1 cellular context compared by ENCODE assay signal in the genomic region with DNA sequence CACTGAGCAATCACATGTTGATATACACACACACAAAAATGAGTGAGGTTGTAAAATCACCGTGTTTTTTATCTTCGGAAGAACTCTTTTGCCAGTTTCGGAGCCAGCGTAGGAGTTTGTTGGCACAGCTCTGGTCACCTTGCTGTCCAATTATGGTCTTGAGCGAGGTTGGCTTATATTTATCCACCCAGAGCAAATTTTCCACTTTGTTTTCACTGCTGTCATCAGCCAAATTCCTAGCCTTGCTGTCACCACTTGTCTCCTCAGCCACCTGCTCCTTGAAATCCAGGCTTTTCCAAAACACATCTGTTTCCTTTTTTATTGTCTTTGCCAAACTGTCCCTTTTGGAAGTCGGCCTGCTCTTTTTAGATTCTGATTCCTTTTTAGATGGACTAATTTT.
TF ChIP-seq lines count a peak whose summit lies in the region.

No MANE protein-coding gene starts in this region.

TF ChIP-seq in GM23338, 12 proteins besides CTCF, POLR2A, EP300 and RAD21 (continued from another document):
- TF ChIP-seq, protein P1, sequence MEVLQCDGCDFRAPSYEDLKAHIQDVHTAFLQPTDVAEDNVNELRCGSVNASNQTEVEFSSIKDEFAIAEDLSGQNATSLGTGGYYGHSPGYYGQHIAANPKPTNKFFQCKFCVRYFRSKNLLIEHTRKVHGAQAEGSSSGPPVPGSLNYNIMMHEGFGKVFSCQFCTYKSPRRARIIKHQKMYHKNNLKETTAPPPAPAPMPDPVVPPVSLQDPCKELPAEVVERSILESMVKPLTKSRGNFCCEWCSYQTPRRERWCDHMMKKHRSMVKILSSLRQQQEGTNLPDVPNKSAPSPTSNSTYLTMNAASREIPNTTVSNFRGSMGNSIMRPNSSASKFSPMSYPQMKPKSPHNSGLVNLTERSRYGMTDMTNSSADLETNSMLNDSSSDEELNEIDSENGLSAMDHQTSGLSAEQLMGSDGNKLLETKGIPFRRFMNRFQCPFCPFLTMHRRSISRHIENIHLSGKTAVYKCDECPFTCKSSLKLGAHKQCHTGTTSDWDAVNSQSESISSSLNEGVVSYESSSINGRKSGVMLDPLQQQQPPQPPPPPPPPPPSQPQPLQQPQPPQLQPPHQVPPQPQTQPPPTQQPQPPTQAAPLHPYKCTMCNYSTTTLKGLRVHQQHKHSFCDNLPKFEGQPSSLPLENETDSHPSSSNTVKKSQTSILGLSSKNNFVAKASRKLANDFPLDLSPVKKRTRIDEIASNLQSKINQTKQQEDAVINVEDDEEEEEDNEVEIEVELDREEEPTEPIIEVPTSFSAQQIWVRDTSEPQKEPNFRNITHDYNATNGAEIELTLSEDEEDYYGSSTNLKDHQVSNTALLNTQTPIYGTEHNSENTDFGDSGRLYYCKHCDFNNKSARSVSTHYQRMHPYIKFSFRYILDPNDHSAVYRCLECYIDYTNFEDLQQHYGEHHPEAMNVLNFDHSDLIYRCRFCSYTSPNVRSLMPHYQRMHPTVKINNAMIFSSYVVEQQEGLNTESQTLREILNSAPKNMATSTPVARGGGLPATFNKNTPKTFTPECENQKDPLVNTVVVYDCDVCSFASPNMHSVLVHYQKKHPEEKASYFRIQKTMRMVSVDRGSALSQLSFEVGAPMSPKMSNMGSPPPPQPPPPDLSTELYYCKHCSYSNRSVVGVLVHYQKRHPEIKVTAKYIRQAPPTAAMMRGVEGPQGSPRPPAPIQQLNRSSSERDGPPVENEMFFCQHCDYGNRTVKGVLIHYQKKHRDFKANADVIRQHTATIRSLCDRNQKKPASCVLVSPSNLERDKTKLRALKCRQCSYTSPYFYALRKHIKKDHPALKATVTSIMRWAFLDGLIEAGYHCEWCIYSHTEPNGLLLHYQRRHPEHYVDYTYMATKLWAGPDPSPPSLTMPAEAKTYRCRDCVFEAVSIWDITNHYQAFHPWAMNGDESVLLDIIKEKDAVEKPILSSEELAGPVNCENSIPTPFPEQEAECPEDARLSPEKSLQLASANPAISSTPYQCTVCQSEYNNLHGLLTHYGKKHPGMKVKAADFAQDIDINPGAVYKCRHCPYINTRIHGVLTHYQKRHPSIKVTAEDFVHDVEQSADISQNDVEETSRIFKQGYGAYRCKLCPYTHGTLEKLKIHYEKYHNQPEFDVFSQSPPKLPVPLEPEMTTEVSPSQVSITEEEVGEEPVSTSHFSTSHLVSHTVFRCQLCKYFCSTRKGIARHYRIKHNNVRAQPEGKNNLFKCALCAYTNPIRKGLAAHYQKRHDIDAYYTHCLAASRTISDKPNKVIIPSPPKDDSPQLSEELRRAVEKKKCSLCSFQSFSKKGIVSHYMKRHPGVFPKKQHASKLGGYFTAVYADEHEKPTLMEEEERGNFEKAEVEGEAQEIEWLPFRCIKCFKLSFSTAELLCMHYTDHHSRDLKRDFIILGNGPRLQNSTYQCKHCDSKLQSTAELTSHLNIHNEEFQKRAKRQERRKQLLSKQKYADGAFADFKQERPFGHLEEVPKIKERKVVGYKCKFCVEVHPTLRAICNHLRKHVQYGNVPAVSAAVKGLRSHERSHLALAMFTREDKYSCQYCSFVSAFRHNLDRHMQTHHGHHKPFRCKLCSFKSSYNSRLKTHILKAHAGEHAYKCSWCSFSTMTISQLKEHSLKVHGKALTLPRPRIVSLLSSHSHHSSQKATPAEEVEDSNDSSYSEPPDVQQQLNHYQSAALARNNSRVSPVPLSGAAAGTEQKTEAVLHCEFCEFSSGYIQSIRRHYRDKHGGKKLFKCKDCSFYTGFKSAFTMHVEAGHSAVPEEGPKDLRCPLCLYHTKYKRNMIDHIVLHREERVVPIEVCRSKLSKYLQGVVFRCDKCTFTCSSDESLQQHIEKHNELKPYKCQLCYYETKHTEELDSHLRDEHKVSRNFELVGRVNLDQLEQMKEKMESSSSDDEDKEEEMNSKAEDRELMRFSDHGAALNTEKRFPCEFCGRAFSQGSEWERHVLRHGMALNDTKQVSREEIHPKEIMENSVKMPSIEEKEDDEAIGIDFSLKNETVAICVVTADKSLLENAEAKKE (CRISPR knock-in tag; IDR thresholded peaks at IDR 0.05) = no peak
- TF ChIP-seq NANOG (IDR thresholded peaks at IDR 0.05; ENCODE audit: borderline replicate concordance) = no peak
- TF ChIP-seq STAT1 (IDR thresholded peaks at IDR 0.05; ENCODE audit: unreplicated experiment) = no peak
- TF ChIP-seq, protein P2, sequence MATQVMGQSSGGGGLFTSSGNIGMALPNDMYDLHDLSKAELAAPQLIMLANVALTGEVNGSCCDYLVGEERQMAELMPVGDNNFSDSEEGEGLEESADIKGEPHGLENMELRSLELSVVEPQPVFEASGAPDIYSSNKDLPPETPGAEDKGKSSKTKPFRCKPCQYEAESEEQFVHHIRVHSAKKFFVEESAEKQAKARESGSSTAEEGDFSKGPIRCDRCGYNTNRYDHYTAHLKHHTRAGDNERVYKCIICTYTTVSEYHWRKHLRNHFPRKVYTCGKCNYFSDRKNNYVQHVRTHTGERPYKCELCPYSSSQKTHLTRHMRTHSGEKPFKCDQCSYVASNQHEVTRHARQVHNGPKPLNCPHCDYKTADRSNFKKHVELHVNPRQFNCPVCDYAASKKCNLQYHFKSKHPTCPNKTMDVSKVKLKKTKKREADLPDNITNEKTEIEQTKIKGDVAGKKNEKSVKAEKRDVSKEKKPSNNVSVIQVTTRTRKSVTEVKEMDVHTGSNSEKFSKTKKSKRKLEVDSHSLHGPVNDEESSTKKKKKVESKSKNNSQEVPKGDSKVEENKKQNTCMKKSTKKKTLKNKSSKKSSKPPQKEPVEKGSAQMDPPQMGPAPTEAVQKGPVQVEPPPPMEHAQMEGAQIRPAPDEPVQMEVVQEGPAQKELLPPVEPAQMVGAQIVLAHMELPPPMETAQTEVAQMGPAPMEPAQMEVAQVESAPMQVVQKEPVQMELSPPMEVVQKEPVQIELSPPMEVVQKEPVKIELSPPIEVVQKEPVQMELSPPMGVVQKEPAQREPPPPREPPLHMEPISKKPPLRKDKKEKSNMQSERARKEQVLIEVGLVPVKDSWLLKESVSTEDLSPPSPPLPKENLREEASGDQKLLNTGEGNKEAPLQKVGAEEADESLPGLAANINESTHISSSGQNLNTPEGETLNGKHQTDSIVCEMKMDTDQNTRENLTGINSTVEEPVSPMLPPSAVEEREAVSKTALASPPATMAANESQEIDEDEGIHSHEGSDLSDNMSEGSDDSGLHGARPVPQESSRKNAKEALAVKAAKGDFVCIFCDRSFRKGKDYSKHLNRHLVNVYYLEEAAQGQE (IDR thresholded peaks at IDR 0.05; ENCODE audit: unreplicated experiment) = no peak
- no peak for TF ChIP-seq CREB1 (CRISPR knock-in tag; IDR thresholded peaks at IDR 0.05; ENCODE audit: low read depth)
- TF ChIP-seq EZH2 (IDR thresholded peaks at IDR 0.05; ENCODE audit: low read depth, unreplicated experiment) = no peak
